ENCODE assay signal across 8 cellular contexts in genomic region chr1:38003261-38004250, GRCh38. TPM values are rescaled to one million over a fixed set of nuclear protein-coding genes. Genes with fewer than 3 reads are reported as not detected.
DNase-seq lines count a peak whose midpoint lies in the region; ATAC-seq and TF ChIP-seq lines count a peak whose summit lies in the region.

No MANE protein-coding gene starts in this region.

- POLR2A ChIA-PET in activated CD4-positive, alpha-beta memory T cell treated with anti-CD3 and anti-CD28 coated beads, Interleukin-2, amount 10 ng/mL, durations not matched to agents 7 days and 5 days (lab: Charles Lee) = interaction anchor here (0.8 to 3.4 kb wide), 6 partner anchors 9 to 72 kb away, joined by 3 to 17 read pairs (median 4); partner anchors contain the start of genes SF3A3 and UTP11

- H2AK5ac ChIP-seq in H9 (ENCODE audit: insufficient read length, low read length) = no peak overlapping the region

- no peak overlapping the region for H2BK12ac ChIP-seq in H9 (ENCODE audit: insufficient read length, low read depth, low read length)

- peak overlapping the region; percentile 84 for H3K4me2 ChIP-seq in H9 (ENCODE audit: insufficient read depth, insufficient read length, low read length)
- peak overlapping the region; percentile 97 for H3K4me2 ChIP-seq in smooth muscle cell

- no peak overlapping the region for H4K5ac ChIP-seq in H9 (ENCODE audit: insufficient read length, low read depth, low read length)

- no CpG with 5 or more reads among the region's 8 CpGs for WGBS in H9 (ENCODE audit: extremely low coverage, insufficient read length, low lambda C conversion rate)
- 65% methylated on average over 8 of the region's 8 CpGs for WGBS in right cardiac atrium
- WGBS in smooth muscle cell (ENCODE audit: low lambda C conversion rate) = 67% methylated on average over 8 of the region's 8 CpGs

- no peaks in the 10 kb centered on the region for H3K27me3 ChIP-seq in H9 (ENCODE audit: insufficient read depth, low read length)
- no peaks in the 10 kb centered on the region for H3K27me3 ChIP-seq in right cardiac atrium (ENCODE audit: control insufficient read depth, insufficient read depth)
- H3K27me3 ChIP-seq in smooth muscle cell (ENCODE audit: low read depth) = no peaks in the 10 kb centered on the region

- H2BK15ac ChIP-seq in H9 (ENCODE audit: low read depth, low read length) = no peak overlapping the region

- H3K27ac ChIP-seq in H9 (ENCODE audit: insufficient read length, low read depth, low read length) (no peak overlapping the region), right cardiac atrium (ENCODE audit: low read length) (no peak overlapping the region), smooth muscle cell (ENCODE audit: low read depth) (peak overlapping the region; percentile 99)

- no peak for TF ChIP-seq CTCF in H9 (conservative IDR thresholded peaks at IDR 0.05)
- TF ChIP-seq CTCF in smooth muscle cell (IDR thresholded peaks at IDR 0.05; ENCODE audit: borderline replicate concordance, insufficient read depth, poor library complexity, severe bottlenecking) = no peak

- H3K9ac ChIP-seq in H9 (ENCODE audit: extremely low read depth, insufficient read length, low read length) (no peak overlapping the region), smooth muscle cell (ENCODE audit: low read depth) (peak overlapping the region; percentile 82)

- no peak overlapping the region for H3T11ph ChIP-seq in H9 (ENCODE audit: low read length)

- H3K4me1 Mint-ChIP-seq in H9 = peaks cover 51 to 53% of the 10 kb centered on the region in 2 experiments
- peaks cover 45% of the 10 kb centered on the region for H3K4me1 Mint-ChIP-seq in activated CD4-positive, alpha-beta memory T cell treated with anti-CD3 and anti-CD28 coated beads, Interleukin-2, amount 10 ng/mL, durations not matched to agents 7 days and 5 days

- DNase-seq in H9 (no peak), right cardiac atrium (no peak), smooth muscle cell (lab: John Stamatoyannopoulos, UW; ENCODE audit: unreplicated experiment) (no peak), NCI-H2227 (lab: John Stamatoyannopoulos, UW; ENCODE audit: unreplicated experiment) (no peak)
- DNase-seq in activated CD4-positive, alpha-beta memory T cell treated with anti-CD3 and anti-CD28 coated beads, Interleukin-2, amount 10 ng/mL, durations not matched to agents 7 days and 5 days = no peak

- no peak overlapping the region for H3K4ac ChIP-seq in H9 (ENCODE audit: low read depth, low read length)

- CTCF ChIA-PET in activated CD4-positive, alpha-beta memory T cell treated with anti-CD3 and anti-CD28 coated beads, Interleukin-2, amount 10 ng/mL, durations not matched to agents 7 days and 5 days (lab: Charles Lee) = interaction anchor here (1.8 to 4.0 kb wide), 3 partner anchors 9 to 16 kb away, joined by 8 to 15 read pairs (median 8); partner anchors contain the start of genes SF3A3 and UTP11

- H2BK20ac ChIP-seq in H9 (ENCODE audit: low read depth, low read length, poor library complexity, severe bottlenecking) = no peak overlapping the region

- no peak overlapping the region for H3K18ac ChIP-seq in H9 (ENCODE audit: insufficient read length, low read depth, low read length)

- H4K20me1 ChIP-seq in H9 (ENCODE audit: control insufficient read depth, insufficient read depth, insufficient read length) = no peaks in the 10 kb centered on the region
- H4K20me1 ChIP-seq in smooth muscle cell (ENCODE audit: low read depth) = peaks cover 23% of the 10 kb centered on the region

- no peak overlapping the region for H3K23ac ChIP-seq in H9 (ENCODE audit: insufficient read length, low read depth, low read length)

- H2BK5ac ChIP-seq in H9 (ENCODE audit: insufficient read length, low read length) = no peak overlapping the region

- H3K56ac ChIP-seq in H9 (ENCODE audit: insufficient read length, low read depth, low read length) = no peak overlapping the region

- peaks cover 4 to 10% (median 5%) of the 10 kb centered on the region in 3 experiments; a peak in 6 of 7 replicates for H3K36me3 Mint-ChIP-seq in H9 (ENCODE audit: insufficient read depth in 1 of 3, low read depth in 3 of 3)
- no peaks in the 10 kb centered on the region for H3K36me3 Mint-ChIP-seq in activated CD4-positive, alpha-beta memory T cell treated with anti-CD3 and anti-CD28 coated beads, Interleukin-2, amount 10 ng/mL, durations not matched to agents 7 days and 5 days (ENCODE audit: low read depth)

- no peak overlapping the region for H2BK120ac ChIP-seq in H9 (ENCODE audit: low read depth, low read length, poor library complexity, severe bottlenecking)

- H3K14ac ChIP-seq in H9 (ENCODE audit: insufficient read depth, low read length) = no peak overlapping the region

- H3K36me3 ChIP-seq in smooth muscle cell (ENCODE audit: low read depth) = no peaks in the 10 kb centered on the region

- H3K9me3 Mint-ChIP-seq in H9 = no peaks in the 10 kb centered on the region
- no peaks in the 10 kb centered on the region for H3K9me3 Mint-ChIP-seq in activated CD4-positive, alpha-beta memory T cell treated with anti-CD3 and anti-CD28 coated beads, Interleukin-2, amount 10 ng/mL, durations not matched to agents 7 days and 5 days

- no peaks in the 10 kb centered on the region for H3K9me3 ChIP-seq in H9 (ENCODE audit: control insufficient read depth, low read depth, low read length)
- no peaks in the 10 kb centered on the region for H3K9me3 ChIP-seq in right cardiac atrium (ENCODE audit: control insufficient read depth, low read length)
- no peaks in the 10 kb centered on the region for H3K9me3 ChIP-seq in smooth muscle cell (replicated peaks; ENCODE audit: low read depth)

- peak overlapping the region in 2 of 3 experiments; percentile 36 to 66; a peak in 1 of 7 replicates for H3K27ac Mint-ChIP-seq in H9
- H3K27ac Mint-ChIP-seq in activated CD4-positive, alpha-beta memory T cell treated with anti-CD3 and anti-CD28 coated beads, Interleukin-2, amount 10 ng/mL, durations not matched to agents 7 days and 5 days = no peak overlapping the region

- intact Hi-C loops in right cardiac atrium (cut with DNase I) = no loop called here

- no peak overlapping the region for H2AFZ ChIP-seq in H9 (ENCODE audit: low read length)
- no peak overlapping the region for H2AFZ ChIP-seq in smooth muscle cell (ENCODE audit: low read depth)

- H4K91ac ChIP-seq in H9 (ENCODE audit: insufficient read length, low read depth, low read length) = no peak overlapping the region

- peaks cover 9% of the 10 kb centered on the region for H3K23me2 ChIP-seq in H9 (ENCODE audit: insufficient read length, low read depth, low read length, poor library complexity, severe bottlenecking)

- H3K79me1 ChIP-seq in H9 (ENCODE audit: insufficient read depth, low read depth, low read length, poor library complexity, severe bottlenecking) = no peaks in the 10 kb centered on the region

- no peak overlapping the region for H4K8ac ChIP-seq in H9 (replicated peaks; ENCODE audit: insufficient read length, low read depth, low read length)

- H3K4me3 ChIP-seq in right cardiac atrium (ENCODE audit: low read length) (peak overlapping the region; percentile 98), smooth muscle cell (peak overlapping the region; percentile 81)

- peaks cover 12% of the 10 kb centered on the region; the same call in 1 of the 2 replicates for H3K79me2 ChIP-seq in H9 (ENCODE audit: insufficient read depth, low read length)
- H3K79me2 ChIP-seq in smooth muscle cell (ENCODE audit: low read depth) = peaks cover 47% of the 10 kb centered on the region

- peaks cover 43% of the 10 kb centered on the region for H3F3A ChIP-seq in smooth muscle cell (ENCODE audit: low read depth)

- no peak for ATAC-seq in right cardiac atrium
- no peak for ATAC-seq in HG02938 (IDR thresholded peaks at IDR 0.05; ENCODE audit: unreplicated experiment)
- no peak for ATAC-seq in HG03469 (IDR thresholded peaks at IDR 0.05; ENCODE audit: unreplicated experiment)
- ATAC-seq in HG03565 (IDR thresholded peaks at IDR 0.05; ENCODE audit: unreplicated experiment) = no peak

- no peaks in the 10 kb centered on the region; the same call in 1 of the 2 replicates for H3K27me3 Mint-ChIP-seq in H9 (ENCODE audit: low read depth)
- H3K27me3 Mint-ChIP-seq in activated CD4-positive, alpha-beta memory T cell treated with anti-CD3 and anti-CD28 coated beads, Interleukin-2, amount 10 ng/mL, durations not matched to agents 7 days and 5 days = peaks cover 5% of the 10 kb centered on the region

- peaks cover 26% of the 10 kb centered on the region for H3K4me1 ChIP-seq in H9 (ENCODE audit: insufficient read depth, low read length)
- peaks cover 26% of the 10 kb centered on the region for H3K4me1 ChIP-seq in right cardiac atrium (ENCODE audit: control insufficient read depth, insufficient read depth, low read length)
- H3K4me1 ChIP-seq in smooth muscle cell (ENCODE audit: low read depth) = peaks cover 39% of the 10 kb centered on the region

- H3K4me3 Mint-ChIP-seq in H9 = peak overlapping the region; percentile 71 to 81
- peak overlapping the region; percentile 76 for H3K4me3 Mint-ChIP-seq in activated CD4-positive, alpha-beta memory T cell treated with anti-CD3 and anti-CD28 coated beads, Interleukin-2, amount 10 ng/mL, durations not matched to agents 7 days and 5 days

RNA-seq across cellular contexts. Expression of gene FHL3, which starts 1.8 kb away (rescaled TPM):
- total RNA-seq in H9 (2021) (32.8 and 34.2 TPM in 2 replicates), right cardiac atrium (10 to 100 TPM in 1 of 4 donors, 1 to 10 TPM in 3; 8.1 to 15.6 (median 9.1) TPM), smooth muscle cell (29.5 and 32.0 TPM in 2 replicates)
- total RNA-seq in activated CD4-positive, alpha-beta memory T cell treated with anti-CD3 and anti-CD28 coated beads, Interleukin-2, amount 10 ng/mL, durations not matched to agents 7 days and 5 days = 1 to 10 TPM; 9.1 to 9.8 TPM
- polyA plus RNA-seq in right cardiac atrium (9.7 TPM), smooth muscle cell (67.1 and 70.2 TPM in 2 replicates)

RNA-seq across cellular contexts. Expression of gene UTP11, which starts 9.0 kb away (rescaled TPM):
- total RNA-seq in H9 (2021) (52.4 and 63.1 TPM in 2 replicates), right cardiac atrium (10 to 100 TPM; 25.5 to 31.9 (median 30.0) TPM), smooth muscle cell (72.4 and 73.5 TPM in 2 replicates)
- 10 to 100 TPM; 29.1 to 33.2 TPM for total RNA-seq in activated CD4-positive, alpha-beta memory T cell treated with anti-CD3 and anti-CD28 coated beads, Interleukin-2, amount 10 ng/mL, durations not matched to agents 7 days and 5 days
- polyA plus RNA-seq in right cardiac atrium (34.5 TPM), smooth muscle cell (43.7 and 44.4 TPM in 2 replicates)

RNA-seq across cellular contexts. Expression of gene SF3A3, which starts 13.7 kb away (rescaled TPM):
- total RNA-seq in H9 (2021) (143 and 144 TPM in 2 replicates), right cardiac atrium (10 to 100 TPM; 25.2 to 34.1 (median 31.0) TPM), smooth muscle cell (74.9 and 79.6 TPM in 2 replicates)
- total RNA-seq in activated CD4-positive, alpha-beta memory T cell treated with anti-CD3 and anti-CD28 coated beads, Interleukin-2, amount 10 ng/mL, durations not matched to agents 7 days and 5 days = 10 to 100 TPM; 72.1 to 74.3 TPM
- polyA plus RNA-seq in right cardiac atrium (14.4 TPM), smooth muscle cell (50.8 and 54.0 TPM in 2 replicates)

RNA-seq across cellular contexts. Expression of gene POU3F1, which starts 43.0 kb away (rescaled TPM):
- total RNA-seq in H9 (2021) (5.8 and 7.0 TPM in 2 replicates), right cardiac atrium (under 1 TPM in 3 of 4 donors, not detected in 1; 0.09 to 0.17 (median 0.17) TPM), smooth muscle cell (not detected in 2 replicates)
- not detected for total RNA-seq in activated CD4-positive, alpha-beta memory T cell treated with anti-CD3 and anti-CD28 coated beads, Interleukin-2, amount 10 ng/mL, durations not matched to agents 7 days and 5 days
- polyA plus RNA-seq in right cardiac atrium (0.07 TPM), smooth muscle cell (0.55 and 1.4 TPM in 2 replicates)

RNA-seq across cellular contexts. Expression of gene INPP5B, which starts 56.7 kb away (rescaled TPM):
- total RNA-seq in H9 (2021) = 28.2 and 28.8 TPM in 2 replicates
- total RNA-seq in activated CD4-positive, alpha-beta memory T cell treated with anti-CD3 and anti-CD28 coated beads, Interleukin-2, amount 10 ng/mL, durations not matched to agents 7 days and 5 days = 10 to 100 TPM; 26.3 to 26.7 TPM
- 10 to 100 TPM; 16.4 to 22.4 (median 17.6) TPM for total RNA-seq in right cardiac atrium
- 11.7 TPM for polyA plus RNA-seq in right cardiac atrium
- total RNA-seq in smooth muscle cell = 11.0 and 12.0 TPM in 2 replicates
- 5.8 and 6.7 TPM in 2 replicates for polyA plus RNA-seq in smooth muscle cell
